8 cellular contexts compared by ENCODE assay signal in genomic region chr17:81821603-81822311, GRCh38. TPM values are rescaled to one million over a fixed set of nuclear protein-coding genes. Genes with fewer than 3 reads are reported as not detected.
DNase-seq lines count a peak whose midpoint lies in the region; ATAC-seq and TF ChIP-seq lines count a peak whose summit lies in the region.

No MANE protein-coding gene starts in this region.

- peak overlapping the region; percentile 19 for H3K9ac ChIP-seq in endocrine pancreas (ENCODE audit: control insufficient read depth, insufficient read depth, low read length)

- intact Hi-C loops in mucosa of descending colon (cut with DNase I, micrococcal nuclease): no loop called here

- H3K27ac ChIP-seq in RWPE1: peak overlapping the region; percentile 55

- TF ChIP-seq CTCF in RWPE1 (conservative IDR thresholded peaks at IDR 0.05; ENCODE audit: low read depth): peak; percentile 48
- peak; percentile 77 for TF ChIP-seq CTCF in mucosa of descending colon (IDR thresholded peaks at IDR 0.05)

- H3K36me3 ChIP-seq in endocrine pancreas (ENCODE audit: control insufficient read depth, insufficient read depth, low read length) (no peaks in the 10 kb centered on the region), mucosa of descending colon (ENCODE audit: low read depth) (no peaks in the 10 kb centered on the region)

- H3K4me3 ChIP-seq in endocrine pancreas (ENCODE audit: control insufficient read depth, insufficient read depth, low read length): no peak overlapping the region
- H3K4me3 ChIP-seq in mucosa of descending colon: no peak overlapping the region

- POLR2A ChIA-PET in RWPE1 (lab: Yijun Ruan, JAX; ENCODE audit: low non-redundant PET): no interaction called here

- peak; percentile 89 for DNase-seq in COLO668 (lab: John Stamatoyannopoulos, UW; ENCODE audit: unreplicated experiment)
- peak in 74 of 76 experiments; percentile 9 to 92 (median 76) for DNase-seq in HUDEP-2 (lab: John Stamatoyannopoulos, UW; ENCODE audit: unreplicated experiment in 76 of 76)
- DNase-seq in RWPE1 (ENCODE audit: low spot score): no peak
- peak; percentile 94 to 98 (median 98) for DNase-seq in mucosa of descending colon
- no peak for DNase-seq in activated gamma-delta T cell (lab: John Stamatoyannopoulos, UW)

- H3K9me3 ChIP-seq in endocrine pancreas (ENCODE audit: control insufficient read depth, low read length) (no peaks in the 10 kb centered on the region), mucosa of descending colon (no peaks in the 10 kb centered on the region)

- ATAC-seq in mucosa of descending colon: peak; percentile 95
- no peak for ATAC-seq in GM21529 (IDR thresholded peaks at IDR 0.05; ENCODE audit: unreplicated experiment)
- no peak for ATAC-seq in GM19023 (IDR thresholded peaks at IDR 0.05; ENCODE audit: unreplicated experiment)

- CTCF ChIA-PET in RWPE1 (lab: Yijun Ruan, JAX): interaction anchor here (0.6 to 1.4 kb wide), 5 partner anchors 10 to 1514 kb away, joined by 3 read pairs; no protein-coding TSS in a partner anchor

- no peaks in the 10 kb centered on the region for H3K27me3 ChIP-seq in endocrine pancreas (ENCODE audit: control insufficient read depth, insufficient read depth, low read length)

- H3K4me1 ChIP-seq in endocrine pancreas (ENCODE audit: control insufficient read depth, insufficient read depth, low read length) (no peaks in the 10 kb centered on the region), mucosa of descending colon (ENCODE audit: low read depth) (peaks cover 19% of the 10 kb centered on the region)

RNA-seq across cellular contexts. Expression of gene MCRIP1, which starts 11.3 kb away (rescaled TPM):
- 10 to 100 TPM; 21.2 to 80.2 (median 38.7) TPM for total RNA-seq in mucosa of descending colon

RNA-seq across cellular contexts. Expression of gene PPP1R27, which starts 13.1 kb away (rescaled TPM):
- total RNA-seq in mucosa of descending colon: under 1 TPM in 2 of 3 donors, not detected in 1; 0.52 to 0.84 TPM

RNA-seq across cellular contexts. Expression of gene GCGR, which starts 17.8 kb away (rescaled TPM):
- total RNA-seq in mucosa of descending colon: under 1 TPM; 0.22 to 0.98 (median 0.43) TPM

RNA-seq across cellular contexts. Expression of gene P4HB, which starts 38.6 kb away (rescaled TPM):
- 100 to 1,000 TPM; 354 to 727 (median 491) TPM for total RNA-seq in mucosa of descending colon

RNA-seq across cellular contexts. Expression of gene ARHGDIA, which starts 49.4 kb away (rescaled TPM):
- total RNA-seq in mucosa of descending colon: 100 to 1,000 TPM; 326 to 473 (median 442) TPM

Comparison
In these comparisons a context has a peak if more than half of its experiments do, and no peak if none do; other contexts are left out.
1. DNase-seq: peak in COLO668 (single experiment), HUDEP-2 (74 of 76) and mucosa of descending colon (3 of 3); none in RWPE1 (single experiment) and activated gamma-delta T cell (single experiment).